23 cellular contexts compared by ENCODE assay signal in the genomic region with DNA sequence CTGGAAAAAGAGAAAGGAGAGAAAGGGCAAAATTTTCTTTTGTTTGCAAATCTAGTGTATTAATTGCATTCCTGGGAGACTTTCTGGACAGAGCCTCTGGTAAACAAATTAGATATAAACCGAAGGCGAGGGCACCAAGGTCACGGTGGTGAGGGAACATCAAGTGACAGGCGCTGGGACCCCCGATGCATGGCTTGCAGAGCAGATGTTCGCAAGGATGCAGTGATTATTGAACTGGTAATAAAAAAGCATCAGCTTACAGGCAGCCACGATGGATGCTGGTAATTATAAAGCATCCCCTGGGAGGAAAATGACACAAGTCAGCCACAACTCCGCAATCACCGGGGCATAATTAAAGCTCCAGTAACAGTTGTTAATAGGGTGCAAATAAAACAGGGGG.
"Had no signal": no experiment of that assay in that cellular context is flagged by ENCODE, and none has a peak within 500 bp of the region (broad histone marks: within the 10 kb centered on the region; RNA-seq: fewer than 3 reads in every experiment).

No MANE protein-coding gene starts in this region.

- DNase-seq: activated CD4-positive, alpha-beta T cell treated with anti-CD3 and anti-CD28 coated beads, Interleukin-2, amount 50 U/mL, for 1 hour; activated CD8-positive, alpha-beta memory T cell treated with anti-CD3 and anti-CD28 coated beads for 24 hours; activated naive CD4-positive, alpha-beta T cell treated with Interleukin-2 at 50 U/mL for 16 hours; activated T-cell treated with anti-CD3 and anti-CD28 coated beads for 4 hours; anterior cingulate cortex; cerebellar nuclear complex; dermis blood vessel endothelial cell; effector memory CD8-positive, alpha-beta T cell; foreskin melanocyte; heart left ventricle; mesendoderm; nucleus accumbens; posterior cingulate gyrus; stimulated activated CD4-positive, alpha-beta T cell treated with anti-CD3 and anti-CD28 coated beads, Interleukin-4, amount 100 ng/mL, for 4 hours; stimulated activated CD8-positive, alpha-beta memory T cell treated with anti-CD3 and anti-CD28 coated beads, Interleukin-4, amount 100 ng/mL, for 48 hours; stimulated activated naive CD4-positive, alpha-beta T cell treated with Interleukin-2 at 50 U/mL for 16 hours; substantia nigra; uterus had no signal

- ATAC-seq: activated CD4-positive, CD25-positive, alpha-beta regulatory T cell treated with anti-CD3 and anti-CD28 coated beads, Interleukin-2, amount 50 U/mL, for 24 hours; effector memory CD8-positive, alpha-beta T cell; heart left ventricle; natural killer cell treated with Interleukin-12 subunit alpha and Interleukin-12 subunit beta and Interleukin-15 and Interleukin-18, amount 100 ng/mL, for 72 hours had no signal

- H3K9me3 ChIP-seq: heart left ventricle, right atrium auricular region, tibial nerve, uterus had no signal

- H3K27me3 Mint-ChIP-seq: natural killer cell treated with Interleukin-12 subunit alpha and Interleukin-12 subunit beta and Interleukin-15 and Interleukin-18, amount 100 ng/mL, for 72 hours had no signal

- H3K27me3 ChIP-seq: heart left ventricle, right atrium auricular region, tibial nerve, uterus had no signal

- H3K27ac ChIP-seq: heart left ventricle, right atrium auricular region, skin epidermis, tibial nerve, uterus had no signal

- H3K4me1 ChIP-seq: heart left ventricle, right atrium auricular region, tibial nerve, uterus had no signal

- H3K4me3 ChIP-seq: heart left ventricle, right atrium auricular region, skin epidermis, tibial nerve, uterus had no signal

- H3K36me3 ChIP-seq: heart left ventricle, right atrium auricular region, tibial nerve, uterus had no signal

- H3K27ac Mint-ChIP-seq: effector memory CD8-positive, alpha-beta T cell; natural killer cell treated with Interleukin-12 subunit alpha and Interleukin-12 subunit beta and Interleukin-15 and Interleukin-18, amount 100 ng/mL, for 72 hours had no signal

- H3K4me3 Mint-ChIP-seq: effector memory CD8-positive, alpha-beta T cell; natural killer cell treated with Interleukin-12 subunit alpha and Interleukin-12 subunit beta and Interleukin-15 and Interleukin-18, amount 100 ng/mL, for 72 hours had no signal

- H3K36me3 Mint-ChIP-seq: natural killer cell treated with Interleukin-12 subunit alpha and Interleukin-12 subunit beta and Interleukin-15 and Interleukin-18, amount 100 ng/mL, for 72 hours had no signal
